In genomic region chr12:5497329-5498058, GRCh38 we compare ENCODE assay signal across 28 cellular contexts.
DNase-seq lines count a peak whose midpoint lies in the region; ATAC-seq and TF ChIP-seq lines count a peak whose summit lies in the region.
"Had no signal": no experiment of that assay in that cellular context is flagged by ENCODE, and none has a peak within 500 bp of the region (broad histone marks: within the 10 kb centered on the region; RNA-seq: fewer than 3 reads in every experiment).

No MANE protein-coding gene starts in this region.

- ATAC-seq in HG03521 (IDR thresholded peaks at IDR 0.05; ENCODE audit: unreplicated experiment) (no peak), GM21381 (IDR thresholded peaks at IDR 0.05; ENCODE audit: unreplicated experiment) (no peak)
- ATAC-seq: A549; activated CD8-positive, alpha-beta T cell treated with anti-CD3 and anti-CD28 coated beads, Interleukin-2, amount 10 ng/mL, durations not matched to agents 7 days and 5 days; lower lobe of right lung; stimulated activated naive B cell treated with anti-CD40 and anti-IgM and Interleukin-4, amounts not matched to agents 10 μg/mL and 1 μg/mL and 100 μg/mL, for 72 hours; T-helper 17 cell had no signal

- DNase-seq in AG10803 (ENCODE audit: low read depth) (peak; percentile 83), LoVo (ENCODE audit: low spot score) (peak; percentile 33), glomerular visceral epithelial cell (ENCODE audit: extremely low spot score) (peak; percentile 52), renal cortical epithelial cell (ENCODE audit: low read depth) (peak; percentile 35), GF-D8 (lab: John Stamatoyannopoulos, UW) (no peak), amniotic stem cell (lab: John Stamatoyannopoulos, UW) (no peak)
- DNase-seq: activated CD8-positive, alpha-beta T cell treated with anti-CD3 and anti-CD28 coated beads, Interleukin-2, amount 10 ng/mL, durations not matched to agents 7 days and 5 days; activated effector memory CD4-positive, alpha-beta T cell treated with Interleukin-2 at 50 U/mL for 16 hours; activated naive CD8-positive, alpha-beta T cell treated with anti-CD3 and anti-CD28 coated beads, Interleukin-2, amount 10 ng/mL, durations not matched to agents 7 days and 5 days; activated T-cell treated with anti-CD3 and anti-CD28 coated beads for 4 hours; GDM1; glutamatergic neuron; HCEC 1CT; lower lobe of right lung; NCI-H1436; NCI-H2107; NCI-H748 treated with DMSO at 0.1 percent for 48 hours; nephron progenitor cell; ovary; SK-N-SH; stimulated activated naive B cell treated with anti-CD40 and anti-IgM and Interleukin-4, amounts not matched to agents 10 μg/mL and 1 μg/mL and 100 μg/mL, for 72 hours; T-helper 17 cell had no signal

- H3K4me3 ChIP-seq in AG10803 (ENCODE audit: low read length) = no peak overlapping the region
- H3K4me3 ChIP-seq: A549, BLaER1, lower lobe of right lung, ovary, right atrium auricular region, vagina had no signal

- no peak for TF ChIP-seq CTCF in AG10803 (conservative IDR thresholded peaks at IDR 0.05; ENCODE audit: low read length)

Comparison
In these comparisons a context has a peak if more than half of its experiments do, and no peak if none do; other contexts are left out.
1. DNase-seq: peak in AG10803 (single experiment), LoVo (single experiment), glomerular visceral epithelial cell (single experiment) and renal cortical epithelial cell (single experiment); none in GF-D8 (single experiment) and amniotic stem cell (single experiment).